ENCODE assay signal across 1 cellular context in genomic region chr2:11941201-11942041, GRCh38.
TF ChIP-seq lines count a peak whose summit lies in the region.

No MANE protein-coding gene starts in this region.

TF ChIP-seq in K562, 482 proteins besides CTCF, POLR2A, EP300 and RAD21 (continued from another document and continues in another):
- TF ChIP-seq CHD7 (IDR thresholded peaks at IDR 0.05; ENCODE audit: low read depth, low read length) (no peak), ZNF224 (CRISPR knock-in tag; IDR thresholded peaks at IDR 0.05) (no peak), CREB3 (tag; conservative IDR thresholded peaks at IDR 0.05; ENCODE audit: low read depth) (no peak), ZNF133 (CRISPR knock-in tag; IDR thresholded peaks at IDR 0.05) (no peak), SRF (CRISPR knock-in tag; IDR thresholded peaks at IDR 0.05) (no peak; a peak in 1 of 4 replicates), PATZ1 (CRISPR knock-in tag; IDR thresholded peaks at IDR 0.05; ENCODE audit: borderline replicate concordance) (no peak), FUS (optimal IDR thresholded peaks at IDR 0.05; ENCODE audit: low read depth, low read length) (no peak), NR2C2 (CRISPR knock-in tag; IDR thresholded peaks at IDR 0.05) (no peak), NR2C2 (tag; IDR thresholded peaks at IDR 0.05) (0 out of 2 replicates have a peak, but pooled peaks have one; percentile 34), CTBP1 (IDR thresholded peaks at IDR 0.05; ENCODE audit: borderline replicate concordance) (peak; percentile 89), ATF1 (CRISPR knock-in tag; IDR thresholded peaks at IDR 0.05) (no peak), ATF1 (tag; IDR thresholded peaks at IDR 0.05) (peak; percentile 80), ZBTB17 (CRISPR knock-in tag; IDR thresholded peaks at IDR 0.05) (peak; percentile 23; the same call in 1 of the 2 replicates), KHSRP (IDR thresholded peaks at IDR 0.05) (peak; percentile 79), E2F4 (CRISPR knock-in tag; IDR thresholded peaks at IDR 0.05; ENCODE audit: low read depth) (no peak), ZBTB8A (IDR thresholded peaks at IDR 0.05; ENCODE audit: partially characterized antibody) (no peak), NELFE (IDR thresholded peaks at IDR 0.05; ENCODE audit: insufficient read depth, insufficient read length) (no peak), E2F6 (IDR thresholded peaks at IDR 0.05; ENCODE audit: borderline replicate concordance in 1 of 2, extremely low read depth in 1 of 2, insufficient read depth in 1 of 2, insufficient read length in 1 of 2, low read depth in 1 of 2, low read length in 1 of 2, poor library complexity in 1 of 2, severe bottlenecking in 1 of 2) (peak in 1 of 2 experiments; percentile 44), ZNF668 (CRISPR knock-in tag; IDR thresholded peaks at IDR 0.05) (no peak), ZFPM2 (CRISPR knock-in tag; IDR thresholded peaks at IDR 0.05) (no peak), ZNF124 (CRISPR knock-in tag; IDR thresholded peaks at IDR 0.05) (no peak), IRF1 (CRISPR knock-in tag; IDR thresholded peaks at IDR 0.05; ENCODE audit: borderline replicate concordance) (no peak), POLR2AphosphoS5 (IDR thresholded peaks at IDR 0.05; ENCODE audit: control insufficient read depth, insufficient read depth, low read depth, low read length) (peak; percentile 95), ZNF75A (CRISPR knock-in tag; IDR thresholded peaks at IDR 0.05) (no peak), ZBTB1 (CRISPR knock-in tag; IDR thresholded peaks at IDR 0.05; ENCODE audit: borderline replicate concordance, low read depth) (no peak), PCBP2 (IDR thresholded peaks at IDR 0.05; ENCODE audit: low read depth, low read length, poor library complexity, severe bottlenecking) (no peak), HOMEZ (CRISPR knock-in tag; IDR thresholded peaks at IDR 0.05) (no peak), KAT8 (IDR thresholded peaks at IDR 0.05; ENCODE audit: low read depth) (no peak), FOXK1 (CRISPR knock-in tag; IDR thresholded peaks at IDR 0.05; ENCODE audit: borderline replicate concordance) (no peak), NFIC (IDR thresholded peaks at IDR 0.05) (peak; percentile 95), RFX1 (IDR thresholded peaks at IDR 0.05) (no peak), CBX2 (IDR thresholded peaks at IDR 0.05; ENCODE audit: insufficient read depth, low read length, poor library complexity, severe bottlenecking) (no peak), ZNF79 (CRISPR knock-in tag; IDR thresholded peaks at IDR 0.05; ENCODE audit: low read depth) (no peak), TCFL5 (CRISPR knock-in tag; conservative IDR thresholded peaks at IDR 0.05) (no peak; the same call in 1 of the 2 replicates), NFE2L1 (tag; IDR thresholded peaks at IDR 0.05; ENCODE audit: borderline replicate concordance, low read depth) (no peak), CREB5 (CRISPR knock-in tag; IDR thresholded peaks at IDR 0.05) (0 out of 2 replicates have a peak, but pooled peaks have one; percentile 21), ZC3H8 (IDR thresholded peaks at IDR 0.05) (no peak), KDM1A (IDR thresholded peaks at IDR 0.05) (peak; percentile 85 to 92), FOXA1 (IDR thresholded peaks at IDR 0.05; ENCODE audit: borderline replicate concordance) (no peak), ZNF699 (CRISPR knock-in tag; IDR thresholded peaks at IDR 0.05; ENCODE audit: insufficient replicate concordance) (no peak), ZBTB33 (CRISPR knock-in tag; IDR thresholded peaks at IDR 0.05) (no peak)
